In genomic region chr12:108514468-108514972, GRCh38 we compare ENCODE assay signal across 8 cellular contexts. TPM values are rescaled to one million over a fixed set of nuclear protein-coding genes. Genes with fewer than 3 reads are reported as not detected.
A peak's percentile ranks its signal among the peaks of the same experiment; 100 is the strongest.
DNase-seq lines count a peak whose midpoint lies in the region; ATAC-seq and TF ChIP-seq lines count a peak whose summit lies in the region.

No MANE protein-coding gene starts in this region.

- CTCF ChIA-PET in activated B cell treated with CpG ODN at 0.5 μM for 24 hours (lab: Charles Lee) = no interaction called here

- H3K27me3 ChIP-seq in iPS-15b (ENCODE audit: control insufficient read depth, insufficient read depth, low read length) = no peaks in the 10 kb centered on the region
- no peaks in the 10 kb centered on the region for H3K27me3 ChIP-seq in subcutaneous abdominal adipose tissue (ENCODE audit: control insufficient read depth in 5 of 5, insufficient read depth in 4 of 5, low read length in 5 of 5)

- H3K36me3 Mint-ChIP-seq in activated T-cell treated with anti-CD3 and anti-CD28 coated beads, Interleukin-2, amount 50 U/mL, for 4 hours (ENCODE audit: insufficient read depth) = peaks cover 5% of the 10 kb centered on the region
- peaks cover 25% of the 10 kb centered on the region for H3K36me3 Mint-ChIP-seq in activated B cell treated with CpG ODN at 0.5 μM for 24 hours (ENCODE audit: low read depth)

- H3K4me1 Mint-ChIP-seq in activated T-cell treated with anti-CD3 and anti-CD28 coated beads, Interleukin-2, amount 50 U/mL, for 4 hours (ENCODE audit: low read depth) = peaks cover 26% of the 10 kb centered on the region
- H3K4me1 Mint-ChIP-seq in activated B cell treated with CpG ODN at 0.5 μM for 24 hours = peaks cover 36% of the 10 kb centered on the region

- no peaks in the 10 kb centered on the region for H3K9me3 Mint-ChIP-seq in activated T-cell treated with anti-CD3 and anti-CD28 coated beads, Interleukin-2, amount 50 U/mL, for 4 hours
- no peaks in the 10 kb centered on the region for H3K9me3 Mint-ChIP-seq in activated B cell treated with CpG ODN at 0.5 μM for 24 hours

- peak overlapping the region; percentile 91 for H3K4me3 Mint-ChIP-seq in activated T-cell treated with anti-CD3 and anti-CD28 coated beads, Interleukin-2, amount 50 U/mL, for 4 hours
- H3K4me3 Mint-ChIP-seq in activated B cell treated with CpG ODN at 0.5 μM for 24 hours = peak overlapping the region; percentile 95

- no peak for TF ChIP-seq CTCF in activated B cell treated with CpG ODN at 0.5 μM for 24 hours (IDR thresholded peaks at IDR 0.05)

- no peak for DNase-seq in activated T-cell treated with anti-CD3 and anti-CD28 coated beads, Interleukin-2, amount 50 U/mL, for 4 hours
- no peak for DNase-seq in activated T-cell treated with anti-CD3 and anti-CD28 coated beads, Interleukin-2, amount 50 U/mL, for 1 hour
- no peak for DNase-seq in activated B cell treated with CpG ODN at 0.5 μM for 24 hours
- DNase-seq in NCI-H446 treated with DMSO at 0.1 percent for 48 hours (lab: John Stamatoyannopoulos, UW) = no peak
- no peak for DNase-seq in NCI-H2227 treated with DMSO at 0.1 percent for 48 hours (lab: John Stamatoyannopoulos, UW)
- no peak for DNase-seq in epidermal melanocyte (ENCODE audit: insufficient read length, low spot score)

- H3K9me3 ChIP-seq in iPS-15b (ENCODE audit: control insufficient read depth, insufficient read depth, low read length) (no peaks in the 10 kb centered on the region), subcutaneous abdominal adipose tissue (ENCODE audit: control insufficient read depth in 5 of 5, low read length in 5 of 5) (no peaks in the 10 kb centered on the region)

- H3K4me3 ChIP-seq in iPS-15b (ENCODE audit: low read depth, low read length) = peak overlapping the region; percentile 75
- H3K4me3 ChIP-seq in subcutaneous abdominal adipose tissue (ENCODE audit: low read depth in 1 of 5, low read length in 5 of 5) = peak overlapping the region; percentile 56 to 94 (median 68)

- POLR2A ChIA-PET in activated B cell treated with CpG ODN at 0.5 μM for 24 hours (lab: Charles Lee) = interaction anchor here (2.6 kb wide), 1 partner anchor 47 kb away, joined by 8 read pairs; the partner anchor contains the start of genes ISCU and SART3

- H3K9ac ChIP-seq in iPS-15b (ENCODE audit: low read depth, low read length) (no peak overlapping the region), subcutaneous abdominal adipose tissue (ENCODE audit: low read length in 5 of 5) (peak overlapping the region in 1 of 5 donors; percentile 10)

- H3K27ac Mint-ChIP-seq in activated B cell treated with CpG ODN at 0.5 μM for 24 hours = peak overlapping the region; percentile 84

- H3K36me3 ChIP-seq in iPS-15b (ENCODE audit: control insufficient read depth, insufficient read depth, low read length) = peaks cover 17% of the 10 kb centered on the region
- H3K36me3 ChIP-seq in subcutaneous abdominal adipose tissue (ENCODE audit: control insufficient read depth in 5 of 5, insufficient read depth in 5 of 5, low read length in 5 of 5) = peaks cover 0 to 27% (median 21%) of the 10 kb centered on the region in 5 donors

- intact Hi-C loops in activated B cell treated with CpG ODN at 0.5 μM for 24 hours (cut with micrococcal nuclease) = loop anchor here (2.0 to 10.0 kb wide), 6 partner anchors 26 to 622 kb away; partner anchors contain the start of gene CORO1C

- peaks cover 6% of the 10 kb centered on the region for H3K4me1 ChIP-seq in iPS-15b (ENCODE audit: control insufficient read depth, insufficient read depth, low read length)
- H3K4me1 ChIP-seq in subcutaneous abdominal adipose tissue (ENCODE audit: control insufficient read depth in 5 of 5, insufficient read depth in 5 of 5, low read length in 5 of 5) = peaks cover 3 to 26% (median 23%) of the 10 kb centered on the region in 5 donors

- H3K27ac ChIP-seq in subcutaneous abdominal adipose tissue (ENCODE audit: low read depth, low read length) = peak overlapping the region; percentile 62

- no peaks in the 10 kb centered on the region for H3K27me3 Mint-ChIP-seq in activated T-cell treated with anti-CD3 and anti-CD28 coated beads, Interleukin-2, amount 50 U/mL, for 4 hours (ENCODE audit: low read depth)
- H3K27me3 Mint-ChIP-seq in activated B cell treated with CpG ODN at 0.5 μM for 24 hours = no peaks in the 10 kb centered on the region

- peak; percentile 11 to 12 for ATAC-seq in activated T-cell treated with anti-CD3 and anti-CD28 coated beads, Interleukin-2, amount 50 U/mL, for 4 hours
- peak; percentile 11 for ATAC-seq in activated B cell treated with CpG ODN at 0.5 μM for 24 hours (ENCODE audit: low read depth)

RNA-seq across cellular contexts. Expression of gene FICD, which starts 0.6 kb away (rescaled TPM):
- 1 to 10 TPM; 6.2 to 9.2 (median 6.9) TPM for total RNA-seq in activated T-cell treated with anti-CD3 and anti-CD28 coated beads, Interleukin-2, amount 50 U/mL, for 4 hours
- 7.7 and 11.2 TPM in 2 replicates for total RNA-seq in activated B cell treated with CpG ODN at 0.5 μM for 24 hours

RNA-seq across cellular contexts. Expression of gene SART3, which starts 46.5 kb away (rescaled TPM):
- 10 to 100 TPM; 83.0 to 92.1 (median 89.4) TPM for total RNA-seq in activated T-cell treated with anti-CD3 and anti-CD28 coated beads, Interleukin-2, amount 50 U/mL, for 4 hours
- 88.4 and 107 TPM in 2 replicates for total RNA-seq in activated B cell treated with CpG ODN at 0.5 μM for 24 hours

RNA-seq across cellular contexts. Expression of gene ISCU, which starts 47.9 kb away (rescaled TPM):
- total RNA-seq in activated T-cell treated with anti-CD3 and anti-CD28 coated beads, Interleukin-2, amount 50 U/mL, for 4 hours = 10 to 100 TPM; 62.6 to 90.1 (median 78.7) TPM
- total RNA-seq in activated B cell treated with CpG ODN at 0.5 μM for 24 hours = 114 and 117 TPM in 2 replicates
